In the genomic region with DNA sequence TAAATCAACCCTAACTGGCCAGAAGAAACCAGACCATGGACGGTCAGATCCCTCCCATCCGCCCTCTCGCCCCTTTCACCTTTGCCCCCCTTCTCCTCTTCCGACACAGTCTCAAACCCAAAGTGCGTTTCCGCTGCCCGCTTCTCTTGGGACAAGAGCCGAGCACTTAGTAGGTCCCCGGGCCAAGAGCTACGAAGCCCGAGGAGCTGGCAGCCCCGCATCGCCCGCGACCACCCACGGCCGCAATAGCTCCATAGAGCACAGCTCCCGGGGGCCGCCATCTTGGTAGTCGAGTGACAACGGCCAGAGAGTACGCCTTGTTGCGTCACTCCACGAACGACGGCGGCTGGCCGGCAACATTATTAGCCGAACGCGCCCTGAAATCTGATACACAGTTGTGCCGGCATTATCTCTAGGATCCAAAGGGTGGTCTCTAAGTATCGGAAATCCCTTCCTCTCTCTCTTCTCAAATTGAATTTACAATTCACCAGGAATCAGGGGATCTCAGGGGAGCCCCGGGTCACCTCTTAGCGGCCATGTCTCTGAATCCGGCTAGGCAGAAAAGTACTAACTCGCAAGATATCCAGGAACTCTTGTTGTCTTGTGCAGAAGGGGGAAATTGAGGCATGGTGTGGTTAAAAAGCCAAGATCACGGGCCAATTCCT, we compare ENCODE assay signal across 1 cellular context.
TF ChIP-seq lines count a peak whose summit lies in the region.

A gene with protein sequence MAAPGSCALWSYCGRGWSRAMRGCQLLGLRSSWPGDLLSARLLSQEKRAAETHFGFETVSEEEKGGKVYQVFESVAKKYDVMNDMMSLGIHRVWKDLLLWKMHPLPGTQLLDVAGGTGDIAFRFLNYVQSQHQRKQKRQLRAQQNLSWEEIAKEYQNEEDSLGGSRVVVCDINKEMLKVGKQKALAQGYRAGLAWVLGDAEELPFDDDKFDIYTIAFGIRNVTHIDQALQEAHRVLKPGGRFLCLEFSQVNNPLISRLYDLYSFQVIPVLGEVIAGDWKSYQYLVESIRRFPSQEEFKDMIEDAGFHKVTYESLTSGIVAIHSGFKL (minus strand): TSS at position 298 of the 665 bp plus-strand sequence. CDS start 17 bp downstream, at position 281.

TF ChIP-seq in H1, 55 proteins besides CTCF, POLR2A, EP300 and RAD21 (continues in another document):
- TF ChIP-seq EGR1 (IDR thresholded peaks at IDR 0.05; ENCODE audit: borderline replicate concordance, low read depth, low read length) (0 out of 2 replicates have a peak, but pooled peaks have one; percentile 16), POLR2AphosphoS5 (IDR thresholded peaks at IDR 0.05; ENCODE audit: low read depth, low read length) (peak; percentile 93), POU5F1 (IDR thresholded peaks at IDR 0.05; ENCODE audit: low read depth, low read length) (no peak), SP2 (IDR thresholded peaks at IDR 0.05; ENCODE audit: low read length) (no peak), HDAC6 (IDR thresholded peaks at IDR 0.05; ENCODE audit: low read depth, low read length) (no peak), SIN3A (conservative IDR thresholded peaks at IDR 0.05 in 1 of 2, IDR thresholded peaks at IDR 0.05 in 1 of 2; ENCODE audit: low read depth in 1 of 2, low read length in 2 of 2) (peak in 1 of 2 experiments; percentile 79; a peak in 1 of 4 replicates), TCF12 (IDR thresholded peaks at IDR 0.05; ENCODE audit: low read depth, low read length) (no peak), ZNF274 (IDR thresholded peaks at IDR 0.05; ENCODE audit: borderline replicate concordance, extremely low read depth, low read length) (no peak), FOSL1 (IDR thresholded peaks at IDR 0.05; ENCODE audit: insufficient read depth, low read depth, low read length) (no peak), RFX5 (IDR thresholded peaks at IDR 0.05; ENCODE audit: borderline replicate concordance, low read depth, low read length) (no peak), HDAC2 (IDR thresholded peaks at IDR 0.05; ENCODE audit: borderline replicate concordance in 1 of 2, low read depth in 2 of 2, low read length in 2 of 2) (0 out of 4 replicates have a peak, but pooled peaks of 1 of the 2 experiments have one; percentile 26), SRF (IDR thresholded peaks at IDR 0.05; ENCODE audit: low read depth, low read length) (no peak), KDM5A (IDR thresholded peaks at IDR 0.05; ENCODE audit: low read length) (peak; percentile 87), TBP (IDR thresholded peaks at IDR 0.05; ENCODE audit: low read depth, low read length) (peak; percentile 91), TEAD4 (IDR thresholded peaks at IDR 0.05; ENCODE audit: low read depth, low read length) (no peak), PHF8 (conservative IDR thresholded peaks at IDR 0.05; ENCODE audit: low read depth, low read length) (peak; percentile 92), BCL11A (IDR thresholded peaks at IDR 0.05; ENCODE audit: low read depth in 2 of 2, low read length in 2 of 2) (no peak), ATF2 (IDR thresholded peaks at IDR 0.05; ENCODE audit: low read length) (peak; percentile 93), EZH2 (IDR thresholded peaks at IDR 0.05; ENCODE audit: low read depth, low read length, severe bottlenecking) (no peak), TAF7 (optimal IDR thresholded peaks at IDR 0.05; ENCODE audit: borderline replicate concordance, low read depth, low read length) (peak; percentile 93), MAX (IDR thresholded peaks at IDR 0.05) (peak; percentile 34; the same call in 1 of the 2 replicates), ASH2L (IDR thresholded peaks at IDR 0.05; ENCODE audit: low read length) (peak; percentile 96), SP1 (IDR thresholded peaks at IDR 0.05; ENCODE audit: low read depth, low read length) (peak; percentile 50; the same call in 1 of the 2 replicates), TAF1 (IDR thresholded peaks at IDR 0.05; ENCODE audit: low read depth, low read length) (peak; percentile 98), CHD2 (IDR thresholded peaks at IDR 0.05; ENCODE audit: low read length) (no peak), SAP30 (IDR thresholded peaks at IDR 0.05; ENCODE audit: insufficient read depth, insufficient replicate concordance, low read length) (no peak), CHD7 (IDR thresholded peaks at IDR 0.05; ENCODE audit: insufficient replicate concordance, low read length) (no peak), RXRA (IDR thresholded peaks at IDR 0.05; ENCODE audit: insufficient read depth, low read depth, low read length) (no peak), SP4 (IDR thresholded peaks at IDR 0.05; ENCODE audit: low read length) (no peak), GTF2F1 (IDR thresholded peaks at IDR 0.05; ENCODE audit: borderline replicate concordance, low read depth, low read length) (no peak), SUZ12 (IDR thresholded peaks at IDR 0.05; ENCODE audit: low read length) (no peak), CTBP2 (IDR thresholded peaks at IDR 0.05; ENCODE audit: borderline replicate concordance, insufficient read depth, insufficient read length, low read length) (no peak), RNF2 (IDR thresholded peaks at IDR 0.05; ENCODE audit: borderline replicate concordance, low read depth, low read length, missing control alignments, poor library complexity, severe bottlenecking) (no peak), RBBP5 (IDR thresholded peaks at IDR 0.05; ENCODE audit: borderline replicate concordance, low read depth, low read length) (peak; percentile 78; the same call in 1 of the 2 replicates), SIX5 (IDR thresholded peaks at IDR 0.05; ENCODE audit: low read depth, low read length) (peak; percentile 44; the same call in 1 of the 2 replicates), KDM1A (IDR thresholded peaks at IDR 0.05; ENCODE audit: borderline replicate concordance, low read length) (no peak), NRF1 (IDR thresholded peaks at IDR 0.05; ENCODE audit: low read depth, low read length) (no peak), BACH1 (IDR thresholded peaks at IDR 0.05; ENCODE audit: low read length) (no peak), CREB1 (IDR thresholded peaks at IDR 0.05) (peak; percentile 94), CBX8 (IDR thresholded peaks at IDR 0.05; ENCODE audit: borderline replicate concordance, low read depth, low read length) (no peak), GABPA (IDR thresholded peaks at IDR 0.05; ENCODE audit: borderline replicate concordance, insufficient read depth, low read length) (no peak), YY1 (IDR thresholded peaks at IDR 0.05; ENCODE audit: low read depth, low read length) (peak; percentile 98), BRCA1 (IDR thresholded peaks at IDR 0.05; ENCODE audit: low read depth, low read length) (no peak), CHD1 (IDR thresholded peaks at IDR 0.05; ENCODE audit: low read depth, low read length) (no peak), CEBPB (IDR thresholded peaks at IDR 0.05; ENCODE audit: low read depth, low read length) (peak; percentile 96), CBX5 (IDR thresholded peaks at IDR 0.05; ENCODE audit: low read depth, low read length) (no peak), JUND (IDR thresholded peaks at IDR 0.05; ENCODE audit: low read length) (peak; percentile 72), SIRT6 (IDR thresholded peaks at IDR 0.05; ENCODE audit: low read length) (no peak), NANOG (IDR thresholded peaks at IDR 0.05; ENCODE audit: insufficient read depth, low read depth, low read length, poor library complexity, severe bottlenecking) (peak; percentile 17)
- TF ChIP-seq, protein P1, sequence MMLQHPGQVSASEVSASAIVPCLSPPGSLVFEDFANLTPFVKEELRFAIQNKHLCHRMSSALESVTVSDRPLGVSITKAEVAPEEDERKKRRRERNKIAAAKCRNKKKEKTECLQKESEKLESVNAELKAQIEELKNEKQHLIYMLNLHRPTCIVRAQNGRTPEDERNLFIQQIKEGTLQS (IDR thresholded peaks at IDR 0.05; ENCODE audit: insufficient read depth, low read depth, low read length): peak; percentile 83; the same call in 1 of the 2 replicates
- TF ChIP-seq, protein P2, sequence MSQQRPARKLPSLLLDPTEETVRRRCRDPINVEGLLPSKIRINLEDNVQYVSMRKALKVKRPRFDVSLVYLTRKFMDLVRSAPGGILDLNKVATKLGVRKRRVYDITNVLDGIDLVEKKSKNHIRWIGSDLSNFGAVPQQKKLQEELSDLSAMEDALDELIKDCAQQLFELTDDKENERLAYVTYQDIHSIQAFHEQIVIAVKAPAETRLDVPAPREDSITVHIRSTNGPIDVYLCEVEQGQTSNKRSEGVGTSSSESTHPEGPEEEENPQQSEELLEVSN (IDR thresholded peaks at IDR 0.05): no peak
- TF ChIP-seq, protein P3, sequence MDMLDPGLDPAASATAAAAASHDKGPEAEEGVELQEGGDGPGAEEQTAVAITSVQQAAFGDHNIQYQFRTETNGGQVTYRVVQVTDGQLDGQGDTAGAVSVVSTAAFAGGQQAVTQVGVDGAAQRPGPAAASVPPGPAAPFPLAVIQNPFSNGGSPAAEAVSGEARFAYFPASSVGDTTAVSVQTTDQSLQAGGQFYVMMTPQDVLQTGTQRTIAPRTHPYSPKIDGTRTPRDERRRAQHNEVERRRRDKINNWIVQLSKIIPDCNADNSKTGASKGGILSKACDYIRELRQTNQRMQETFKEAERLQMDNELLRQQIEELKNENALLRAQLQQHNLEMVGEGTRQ (IDR thresholded peaks at IDR 0.05; ENCODE audit: low read length): no peak
